Comparison of ENCODE assay signal across 18 cellular contexts in genomic region chr6:53811746-53812145, GRCh38. TPM values are rescaled to one million over a fixed set of nuclear protein-coding genes. Genes with fewer than 3 reads are reported as not detected.
DNase-seq lines count a peak whose midpoint lies in the region; ATAC-seq and TF ChIP-seq lines count a peak whose summit lies in the region.
"Had no signal": no experiment of that assay in that cellular context is flagged by ENCODE, and none has a peak within 500 bp of the region (broad histone marks: within the 10 kb centered on the region; RNA-seq: fewer than 3 reads in every experiment).

No MANE protein-coding gene starts in this region.

- no peak overlapping the region for H4K91ac ChIP-seq in trophoblast cell (ENCODE audit: low read depth, low read length)

- H3K27me3 ChIP-seq in GM23338 (ENCODE audit: insufficient read depth) (no peaks in the 10 kb centered on the region), breast epithelium (no peaks in the 10 kb centered on the region), trophoblast cell (ENCODE audit: insufficient read depth, low read length) (no peaks in the 10 kb centered on the region)
- H3K27me3 ChIP-seq: ascending aorta, pancreas had no signal

- H2BK120ac ChIP-seq in trophoblast cell (ENCODE audit: insufficient read depth, low read length, poor library complexity): no peak overlapping the region

- TF ChIP-seq CTCF in GM23338 (conservative IDR thresholded peaks at IDR 0.05; ENCODE audit: low read depth in 2 of 2) (no peak), breast epithelium (IDR thresholded peaks at IDR 0.05) (no peak), progenitor cell of endocrine pancreas (IDR thresholded peaks at IDR 0.05; ENCODE audit: unreplicated experiment) (no peak)
- TF ChIP-seq CTCF in activated CD8-positive, alpha-beta T cell treated with anti-CD3 and anti-CD28 coated beads for 36 hours (IDR thresholded peaks at IDR 0.05): no peak

- H3K18ac ChIP-seq in trophoblast cell (ENCODE audit: low read length): peak overlapping the region; percentile 26

- H3K4me3 Mint-ChIP-seq in GM23338: no peak overlapping the region
- no peak overlapping the region for H3K4me3 Mint-ChIP-seq in progenitor cell of endocrine pancreas (ENCODE audit: low read depth)
- no peak overlapping the region for H3K4me3 Mint-ChIP-seq in activated CD8-positive, alpha-beta T cell treated with anti-CD3 and anti-CD28 coated beads for 36 hours

- peaks cover 12% of the 10 kb centered on the region for H3K79me1 ChIP-seq in trophoblast cell (ENCODE audit: low read length)

- peak overlapping the region; percentile 59 for H3K23ac ChIP-seq in trophoblast cell (ENCODE audit: low read length)

- H3K14ac ChIP-seq in trophoblast cell (ENCODE audit: low read length): peak overlapping the region; percentile 6

- H3K27me3 Mint-ChIP-seq in GM23338 (ENCODE audit: insufficient read depth, low read depth, poor library complexity) (peaks cover 4% of the 10 kb centered on the region), progenitor cell of endocrine pancreas (no peaks in the 10 kb centered on the region)
- H3K27me3 Mint-ChIP-seq in activated CD8-positive, alpha-beta T cell treated with anti-CD3 and anti-CD28 coated beads for 36 hours: no peaks in the 10 kb centered on the region

- peaks cover 16% of the 10 kb centered on the region for H3K4me1 ChIP-seq in GM23338 (ENCODE audit: insufficient read depth)
- H3K4me1 ChIP-seq in breast epithelium: no peaks in the 10 kb centered on the region
- peaks cover 27 to 39% of the 10 kb centered on the region in 2 experiments for H3K4me1 ChIP-seq in trophoblast cell (ENCODE audit: control insufficient read depth in 1 of 2, insufficient read depth in 2 of 2, low read length in 2 of 2)

- H3K4me2 ChIP-seq in GM23338 (no peak overlapping the region), trophoblast cell (ENCODE audit: low read length) (peak overlapping the region; percentile 11)

- peak; percentile 66 for ATAC-seq in GM23338
- no peak for ATAC-seq in activated CD8-positive, alpha-beta T cell treated with anti-CD3 and anti-CD28 coated beads for 36 hours

- intact Hi-C loops in breast epithelium (cut with DNase I; ENCODE audit: low total_unique reads): no loop called here
- intact Hi-C loops in activated CD8-positive, alpha-beta T cell treated with anti-CD3 and anti-CD28 coated beads for 36 hours (cut with micrococcal nuclease): no loop called here

- no peaks in the 10 kb centered on the region for H3F3A ChIP-seq in GM23338 (replicated peaks; ENCODE audit: low read depth)

- H3K27ac Mint-ChIP-seq in GM23338 (no peak overlapping the region), progenitor cell of endocrine pancreas (no peak overlapping the region)
- H3K27ac Mint-ChIP-seq in activated CD8-positive, alpha-beta T cell treated with anti-CD3 and anti-CD28 coated beads for 36 hours: no peak overlapping the region

- peaks cover 4% of the 10 kb centered on the region; the same call in 1 of the 2 replicates for H3K9me2 ChIP-seq in GM23338 (ENCODE audit: insufficient read depth)

- H4K20me1 ChIP-seq in GM23338 (replicated peaks; ENCODE audit: insufficient read depth): no peaks in the 10 kb centered on the region; the same call in none of the 2 replicates

- H3K36me3 ChIP-seq in GM23338 (ENCODE audit: insufficient read depth): no peaks in the 10 kb centered on the region
- no peaks in the 10 kb centered on the region for H3K36me3 ChIP-seq in breast epithelium
- peaks cover 0 to 3% of the 10 kb centered on the region in 2 experiments for H3K36me3 ChIP-seq in trophoblast cell (ENCODE audit: control insufficient read depth in 1 of 2, insufficient read depth in 2 of 2, low read length in 2 of 2)
- H3K36me3 ChIP-seq: ascending aorta, pancreas, thoracic aorta had no signal

- H3K9ac ChIP-seq in trophoblast cell (ENCODE audit: low read length): no peak overlapping the region
- H3K9ac ChIP-seq: GM23248 had no signal

- no peak overlapping the region for H2AFZ ChIP-seq in GM23338
- H2AFZ ChIP-seq in trophoblast cell (ENCODE audit: insufficient read depth, low read length, poor library complexity): no peak overlapping the region
- H2AFZ ChIP-seq: GM23248 had no signal

- H3K27ac ChIP-seq in GM23338 (ENCODE audit: low read depth) (no peak overlapping the region), breast epithelium (peak overlapping the region; percentile 62 to 68), trophoblast cell (ENCODE audit: low read depth, low read length) (peak overlapping the region; percentile 63)

- peak overlapping the region; percentile 9 for H3K4ac ChIP-seq in trophoblast cell (ENCODE audit: low read depth, low read length)

- DNase-seq in GM23338 (ENCODE audit: low spot score): no peak
- peak; percentile 49 for DNase-seq in NCI-H146 (lab: John Stamatoyannopoulos, UW)
- DNase-seq in breast epithelium (ENCODE audit: low spot score in 2 of 2): no peak
- DNase-seq in trophoblast cell: no peak
- no peak for DNase-seq in progenitor cell of endocrine pancreas (ENCODE audit: low spot score, unreplicated experiment)
- no peak for DNase-seq in NCI-H1694 treated with DMSO at 0.1 percent for 48 hours (lab: John Stamatoyannopoulos, UW)
- DNase-seq in activated CD8-positive, alpha-beta T cell treated with anti-CD3 and anti-CD28 coated beads for 36 hours: no peak
- DNase-seq in SHP77 treated with DMSO at 0.1 percent for 48 hours (lab: John Stamatoyannopoulos, UW): no peak
- DNase-seq: activated CD4-positive, alpha-beta T cell treated with anti-CD3 and anti-CD28 coated beads, Interleukin-2, amount 50 U/mL, for 1 hour; activated naive CD4-positive, alpha-beta T cell; AML-193; foreskin melanocyte; NCI-H1092; stimulated activated CD4-positive, alpha-beta T cell treated with anti-CD3 and anti-CD28 coated beads, Interleukin-4, amount 100 ng/mL, for 1 hour had no signal

- H4K12ac ChIP-seq in trophoblast cell (ENCODE audit: low read depth, low read length): no peak overlapping the region

- H2BK5ac ChIP-seq in trophoblast cell (ENCODE audit: low read depth, low read length, poor library complexity): no peak overlapping the region

- no peaks in the 10 kb centered on the region for H3K9me3 Mint-ChIP-seq in GM23338
- H3K9me3 Mint-ChIP-seq in progenitor cell of endocrine pancreas (ENCODE audit: low read depth): no peaks in the 10 kb centered on the region
- H3K9me3 Mint-ChIP-seq in activated CD8-positive, alpha-beta T cell treated with anti-CD3 and anti-CD28 coated beads for 36 hours: no peaks in the 10 kb centered on the region

- CTCF ChIA-PET in activated CD8-positive, alpha-beta T cell treated with anti-CD3 and anti-CD28 coated beads for 36 hours (lab: Charles Lee): interaction anchor here (0.9 kb wide), 1 partner anchor 83 kb away, joined by 3 read pairs; no protein-coding TSS in a partner anchor

- no peak overlapping the region for H2AK5ac ChIP-seq in trophoblast cell (ENCODE audit: low read length)

- H3K9me3 ChIP-seq in breast epithelium: no peaks in the 10 kb centered on the region
- H3K9me3 ChIP-seq in trophoblast cell (ENCODE audit: insufficient read depth, low read depth, low read length): peaks cover 2% of the 10 kb centered on the region
- H3K9me3 ChIP-seq: ascending aorta, pancreas, thoracic aorta had no signal

- peak overlapping the region; percentile 10 for H2BK12ac ChIP-seq in trophoblast cell (ENCODE audit: low read length)

- POLR2A ChIA-PET in activated CD8-positive, alpha-beta T cell treated with anti-CD3 and anti-CD28 coated beads for 36 hours (lab: Charles Lee): no interaction called here

- WGBS in trophoblast cell (ENCODE audit: extremely low coverage, insufficient coverage, insufficient read length): no CpG with 5 or more reads among the region's 5 CpGs

- H4K8ac ChIP-seq in trophoblast cell (ENCODE audit: low read depth, low read length): no peak overlapping the region

- H3K4me3 ChIP-seq in GM23338: no peak overlapping the region
- no peak overlapping the region for H3K4me3 ChIP-seq in breast epithelium
- H3K4me3 ChIP-seq in trophoblast cell (ENCODE audit: low read depth, low read length): no peak overlapping the region
- H3K4me3 ChIP-seq: ascending aorta, pancreas, thoracic aorta had no signal

- peaks cover 49% of the 10 kb centered on the region for H3K4me1 Mint-ChIP-seq in GM23338
- H3K4me1 Mint-ChIP-seq in progenitor cell of endocrine pancreas (ENCODE audit: low read depth): peaks cover 56% of the 10 kb centered on the region
- H3K4me1 Mint-ChIP-seq in activated CD8-positive, alpha-beta T cell treated with anti-CD3 and anti-CD28 coated beads for 36 hours (ENCODE audit: low read depth): no peaks in the 10 kb centered on the region

- TF ChIP-seq POLR2A in breast epithelium (IDR thresholded peaks at IDR 0.05): no peak

- H3K36me3 Mint-ChIP-seq in GM23338 (ENCODE audit: low read depth): no peaks in the 10 kb centered on the region
- peaks cover 2% of the 10 kb centered on the region for H3K36me3 Mint-ChIP-seq in progenitor cell of endocrine pancreas (ENCODE audit: insufficient read depth)
- no peaks in the 10 kb centered on the region for H3K36me3 Mint-ChIP-seq in activated CD8-positive, alpha-beta T cell treated with anti-CD3 and anti-CD28 coated beads for 36 hours (ENCODE audit: low read depth)

- H3K79me2 ChIP-seq in GM23338 (replicated peaks; ENCODE audit: insufficient read depth) (peaks cover 60% of the 10 kb centered on the region), trophoblast cell (ENCODE audit: control insufficient read depth, insufficient read depth, low read length, poor library complexity) (peaks cover 10% of the 10 kb centered on the region)

TF ChIP-seq in GM23338, 12 proteins besides CTCF, POLR2A, EP300 and RAD21 (continues in another document):
- no peak for TF ChIP-seq NANOG (IDR thresholded peaks at IDR 0.05; ENCODE audit: borderline replicate concordance)

RNA-seq across cellular contexts. Expression of gene LRRC1, which starts 16.9 kb away (rescaled TPM):
- total RNA-seq in GM23338 (2014; rRNA removed; shearing (Covaris generic)): 16.6 and 18.6 TPM in 2 replicates
- polyA plus RNA-seq in GM23338 (2016; fragmentation: Nextera tagmentation; extraction: Ambion mirVana): 11.3 TPM in 2 replicates
- total RNA-seq in breast epithelium: 10 to 100 TPM; 10.1 to 37.9 (median 37.4) TPM
- 43.6 and 44.5 TPM in 2 replicates for polyA plus RNA-seq in trophoblast cell (2013)
- total RNA-seq in progenitor cell of endocrine pancreas: 36.2 and 39.2 TPM in 2 replicates
- 1 to 10 TPM; 1.9 to 2.5 TPM for total RNA-seq in activated CD8-positive, alpha-beta T cell treated with anti-CD3 and anti-CD28 coated beads for 36 hours
